In the genomic region with DNA sequence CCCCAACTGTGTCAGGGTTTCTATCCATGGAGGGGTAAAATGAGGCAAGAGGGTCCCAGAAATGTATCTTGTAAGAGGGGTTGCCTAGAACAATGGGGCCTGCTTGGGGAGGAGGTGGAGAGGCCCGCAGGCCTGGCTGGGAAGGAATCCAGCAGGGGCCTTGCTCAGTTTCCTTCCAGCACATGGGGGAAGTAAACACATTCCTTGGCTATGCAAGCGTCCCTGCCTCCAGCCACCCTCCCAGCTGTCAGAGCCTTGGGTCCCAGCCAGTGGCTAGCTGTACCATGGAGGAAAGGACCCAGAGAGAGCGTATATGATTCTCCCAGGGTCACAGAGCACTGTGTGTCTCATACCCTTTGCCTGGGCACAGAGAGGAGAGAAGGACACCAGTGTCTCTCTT, we compare ENCODE assay signal across 10 cellular contexts.
DNase-seq lines count a peak whose midpoint lies in the region; ATAC-seq, FAIRE-seq and TF ChIP-seq lines count a peak whose summit lies in the region.
"Had no signal": no experiment of that assay in that cellular context is flagged by ENCODE, and none has a peak within 500 bp of the region (broad histone marks: within the 10 kb centered on the region; RNA-seq: fewer than 3 reads in every experiment).

No MANE protein-coding gene starts in this region.

- peak overlapping the region; percentile 87 for H2BK120ac ChIP-seq in trophoblast cell (ENCODE audit: insufficient read depth, low read length, poor library complexity)

- peaks cover 66% of the 10 kb centered on the region for H3K79me1 ChIP-seq in trophoblast cell (ENCODE audit: low read length)

- H3K9ac ChIP-seq in astrocyte (ENCODE audit: low read length) (no peak overlapping the region), trophoblast cell (ENCODE audit: low read length) (no peak overlapping the region)

- peak overlapping the region; percentile 8 for H3K4me2 ChIP-seq in astrocyte (ENCODE audit: low read length)
- H3K4me2 ChIP-seq in trophoblast cell (ENCODE audit: low read length): no peak overlapping the region

- peak overlapping the region; percentile 61 for H3K4ac ChIP-seq in trophoblast cell (ENCODE audit: low read depth, low read length)

- TF ChIP-seq CTCF in AG04450 (IDR thresholded peaks at IDR 0.05; ENCODE audit: low read depth, low read length) (no peak), astrocyte (IDR thresholded peaks at IDR 0.05; ENCODE audit: insufficient read depth, low read depth, low read length) (no peak), heart right ventricle (IDR thresholded peaks at IDR 0.05) (no peak)

- H3K4me3 ChIP-seq in AG04450 (ENCODE audit: low read depth, low read length): no peak overlapping the region
- no peak overlapping the region for H3K4me3 ChIP-seq in astrocyte (ENCODE audit: insufficient read depth, low read depth, low read length)
- H3K4me3 ChIP-seq in heart right ventricle: no peak overlapping the region
- H3K4me3 ChIP-seq in trophoblast cell (ENCODE audit: low read depth, low read length): no peak overlapping the region
- H3K4me3 ChIP-seq in H7 (ENCODE audit: insufficient read depth, low read depth, low read length): no peak overlapping the region

- H4K8ac ChIP-seq in trophoblast cell (ENCODE audit: low read depth, low read length): peak overlapping the region; percentile 70

- no peak overlapping the region for H3K23ac ChIP-seq in trophoblast cell (ENCODE audit: low read length)

- H4K12ac ChIP-seq in trophoblast cell (ENCODE audit: low read depth, low read length): no peak overlapping the region

- peak; percentile 56 to 81 (median 72) for ATAC-seq in heart right ventricle
- no peak for ATAC-seq in GM21526 (IDR thresholded peaks at IDR 0.05; ENCODE audit: low FRiP score, unreplicated experiment)

- H3K27me3 Mint-ChIP-seq in astrocyte (ENCODE audit: low read depth, unreplicated experiment): no peaks in the 10 kb centered on the region
- H3K27me3 Mint-ChIP-seq: activated CD4-positive, alpha-beta T cell treated with anti-CD3 and anti-CD28 coated beads, Interleukin-2, amount 10 ng/mL, durations not matched to agents 7 days and 5 days had no signal

- DNase-seq in AG04450 (ENCODE audit: low read depth, low spot score) (peak; percentile 44), astrocyte (ENCODE audit: low read depth) (peak; percentile 74), heart right ventricle (peak; percentile 81 to 83), trophoblast cell (peak in 1 of 2 donors; percentile 41), H7 (no peak)
- no peak for DNase-seq in effector CD4-positive, alpha-beta T cell
- DNase-seq in stimulated activated CD4-positive, alpha-beta T cell treated with anti-CD3 and anti-CD28 coated beads, Interleukin-2, amount 100 ng/mL, for 24 hours: no peak
- DNase-seq: activated CD4-positive, alpha-beta T cell treated with anti-CD3 and anti-CD28 coated beads, Interleukin-2, amount 10 ng/mL, durations not matched to agents 7 days and 5 days; hippocampal formation had no signal

- WGBS in heart right ventricle, 2 donors: 3 to 16% methylated on average over 3 of the region's 3 CpGs
- no CpG with 5 or more reads among the region's 3 CpGs for WGBS in trophoblast cell (ENCODE audit: extremely low coverage, insufficient coverage, insufficient read length)

- peak overlapping the region; percentile 20 for H3K14ac ChIP-seq in trophoblast cell (ENCODE audit: low read length)

- H3K79me2 ChIP-seq in astrocyte (ENCODE audit: insufficient read depth, low read length) (no peaks in the 10 kb centered on the region), trophoblast cell (ENCODE audit: control insufficient read depth, insufficient read depth, low read length, poor library complexity) (peaks cover 8% of the 10 kb centered on the region)

- H3K4me1 Mint-ChIP-seq in astrocyte (ENCODE audit: low read depth, unreplicated experiment): peaks cover 62% of the 10 kb centered on the region

- H2AFZ ChIP-seq in astrocyte (ENCODE audit: low read depth, low read length) (peak overlapping the region; percentile 44), trophoblast cell (ENCODE audit: insufficient read depth, low read length, poor library complexity) (peak overlapping the region; percentile 33)

- H4K20me1 ChIP-seq in astrocyte (ENCODE audit: insufficient read depth, low read length): no peaks in the 10 kb centered on the region

- peak overlapping the region; percentile 85 for H3K18ac ChIP-seq in trophoblast cell (ENCODE audit: low read length)

- H3K27ac ChIP-seq in AG04450 (ENCODE audit: low read depth, low read length): peak overlapping the region; percentile 75
- H3K27ac ChIP-seq in astrocyte (ENCODE audit: low read depth, low read length): no peak overlapping the region
- H3K27ac ChIP-seq in heart right ventricle: peak overlapping the region; percentile 83 to 93 (median 88)
- peak overlapping the region; percentile 97 for H3K27ac ChIP-seq in trophoblast cell (ENCODE audit: low read depth, low read length)

- peak overlapping the region; percentile 96 for H2AK5ac ChIP-seq in trophoblast cell (ENCODE audit: low read length)

- no peaks in the 10 kb centered on the region for H3K27me3 ChIP-seq in AG04450 (ENCODE audit: control insufficient read depth, insufficient read depth, low read length)
- H3K27me3 ChIP-seq in astrocyte (ENCODE audit: insufficient read depth, low read length): no peaks in the 10 kb centered on the region
- H3K27me3 ChIP-seq in heart right ventricle: no peaks in the 10 kb centered on the region
- H3K27me3 ChIP-seq in trophoblast cell (ENCODE audit: insufficient read depth, low read length): no peaks in the 10 kb centered on the region
- H3K27me3 ChIP-seq in H7 (ENCODE audit: control insufficient read depth, insufficient read depth, low read length): no peaks in the 10 kb centered on the region

- POLR2A ChIA-PET in AG04450 (lab: Yijun Ruan, JAX): no interaction called here

- H3K36me3 ChIP-seq in astrocyte (ENCODE audit: insufficient read depth, low read length) (no peaks in the 10 kb centered on the region), heart right ventricle (no peaks in the 10 kb centered on the region), trophoblast cell (ENCODE audit: control insufficient read depth in 1 of 2, insufficient read depth in 2 of 2, low read length in 2 of 2) (no peaks in the 10 kb centered on the region), H7 (replicated peaks; ENCODE audit: control insufficient read depth, insufficient read depth, low read length) (no peaks in the 10 kb centered on the region)

- no peak overlapping the region for H3K4me3 Mint-ChIP-seq in astrocyte (ENCODE audit: unreplicated experiment)
- H3K4me3 Mint-ChIP-seq: activated CD4-positive, alpha-beta T cell treated with anti-CD3 and anti-CD28 coated beads, Interleukin-2, amount 10 ng/mL, durations not matched to agents 7 days and 5 days had no signal

- H3K9me3 Mint-ChIP-seq in astrocyte (ENCODE audit: unreplicated experiment): no peaks in the 10 kb centered on the region
- H3K9me3 Mint-ChIP-seq: activated CD4-positive, alpha-beta T cell treated with anti-CD3 and anti-CD28 coated beads, Interleukin-2, amount 10 ng/mL, durations not matched to agents 7 days and 5 days had no signal

- H2BK5ac ChIP-seq in trophoblast cell (ENCODE audit: low read depth, low read length, poor library complexity): peak overlapping the region; percentile 24

- H2BK12ac ChIP-seq in trophoblast cell (ENCODE audit: low read length): peak overlapping the region; percentile 97

- intact Hi-C loops in heart right ventricle (cut with DNase I): loop anchor here in 1 of 10 donors (5.0 kb wide), 1 partner anchor 37 kb away; no protein-coding TSS in a partner anchor

- H3K4me1 ChIP-seq in astrocyte (ENCODE audit: insufficient read depth, low read length) (peaks cover 58% of the 10 kb centered on the region), heart right ventricle (peaks cover 44 to 97% (median 80%) of the 10 kb centered on the region in 9 donors), trophoblast cell (ENCODE audit: control insufficient read depth in 1 of 2, insufficient read depth in 2 of 2, low read length in 2 of 2) (peaks cover 46 to 63% of the 10 kb centered on the region in 2 experiments)

- no peak for FAIRE-seq in astrocyte (lab: Jason Lieb, UNC)

- peak overlapping the region; percentile 34 for H3K27ac Mint-ChIP-seq in astrocyte (ENCODE audit: unreplicated experiment)
- H3K27ac Mint-ChIP-seq: activated CD4-positive, alpha-beta T cell treated with anti-CD3 and anti-CD28 coated beads, Interleukin-2, amount 10 ng/mL, durations not matched to agents 7 days and 5 days had no signal

- CTCF ChIA-PET in AG04450 (lab: Charles Lee): no interaction called here

- H3K9me3 ChIP-seq in AG04450 (ENCODE audit: control insufficient read depth, insufficient read depth, low read length) (no peaks in the 10 kb centered on the region), astrocyte (ENCODE audit: insufficient read depth, low read depth, low read length) (no peaks in the 10 kb centered on the region), heart right ventricle (no peaks in the 10 kb centered on the region), trophoblast cell (ENCODE audit: insufficient read depth, low read depth, low read length) (no peaks in the 10 kb centered on the region)

- no peaks in the 10 kb centered on the region for H3K36me3 Mint-ChIP-seq in astrocyte (ENCODE audit: low read depth, unreplicated experiment)

- peak overlapping the region; percentile 94 for H4K91ac ChIP-seq in trophoblast cell (ENCODE audit: low read depth, low read length)

Comparison
In these comparisons a context has a peak if more than half of its experiments do, and no peak if none do; other contexts are left out.
1. DNase-seq: peak in AG04450 (single experiment), astrocyte (single experiment) and heart right ventricle (2 of 2); none in effector CD4-positive, alpha-beta T cell (single experiment), H7 (single experiment) and stimulated activated CD4-positive, alpha-beta T cell treated with anti-CD3 and anti-CD28 coated beads, Interleukin-2, amount 100 ng/mL, for 24 hours (0 of 2).